Comparison of ENCODE assay signal across 20 cellular contexts in genomic region chr1:215932558-215932957, GRCh38.
A peak's percentile ranks its signal among the peaks of the same experiment; 100 is the strongest.
DNase-seq lines count a peak whose midpoint lies in the region; ATAC-seq lines count a peak whose summit lies in the region.
"Had no signal": no experiment of that assay in that cellular context is flagged by ENCODE, and none has a peak within 500 bp of the region (broad histone marks: within the 10 kb centered on the region; RNA-seq: fewer than 3 reads in every experiment).

No MANE protein-coding gene starts in this region.

- no peak overlapping the region for H3K4me3 ChIP-seq in GM23248
- H3K4me3 ChIP-seq in SK-N-MC, result no peak overlapping the region
- no peak overlapping the region for H3K4me3 ChIP-seq in mesendoderm (ENCODE audit: low read length)

- H2AFZ ChIP-seq in GM23248, result peak overlapping the region; percentile 25; the same call in 1 of the 2 replicates

- no peak overlapping the region for H3K23ac ChIP-seq in mesendoderm (ENCODE audit: low read length)

- peak; percentile 49 for ATAC-seq in left colon
- no peak for ATAC-seq in HG02852 (IDR thresholded peaks at IDR 0.05; ENCODE audit: unreplicated experiment)
- ATAC-seq in GM18867 (IDR thresholded peaks at IDR 0.05; ENCODE audit: unreplicated experiment), result no peak
- ATAC-seq: PC-3 had no signal

- H3K79me2 ChIP-seq in GM23248 (ENCODE audit: insufficient read depth) (no peaks in the 10 kb centered on the region), mesendoderm (ENCODE audit: control insufficient read depth, insufficient read depth, low read length) (no peaks in the 10 kb centered on the region)

- H3K4me1 ChIP-seq in GM23248 (ENCODE audit: insufficient read depth), result peaks cover 10% of the 10 kb centered on the region
- no peaks in the 10 kb centered on the region for H3K4me1 ChIP-seq in mesendoderm (ENCODE audit: control insufficient read depth, low read depth, low read length)

- H2AK5ac ChIP-seq in mesendoderm (ENCODE audit: low read length), result no peak overlapping the region

- H3K36me3 ChIP-seq in GM23248 (ENCODE audit: low read depth), result no peaks in the 10 kb centered on the region
- H3K36me3 ChIP-seq in SK-N-MC (ENCODE audit: insufficient read depth, low read length), result no peaks in the 10 kb centered on the region
- no peaks in the 10 kb centered on the region for H3K36me3 ChIP-seq in mesendoderm (ENCODE audit: control insufficient read depth, insufficient read depth, low read length)

- H4K8ac ChIP-seq in mesendoderm (ENCODE audit: low read depth, low read length), result no peak overlapping the region

- no peak overlapping the region for H3K4ac ChIP-seq in mesendoderm (ENCODE audit: low read depth, low read length)

- H2BK120ac ChIP-seq in mesendoderm (ENCODE audit: low read depth, low read length), result no peak overlapping the region

- H3K9me3 ChIP-seq in GM23248 (ENCODE audit: low read depth), result no peaks in the 10 kb centered on the region
- no peaks in the 10 kb centered on the region for H3K9me3 ChIP-seq in SK-N-MC (ENCODE audit: low read depth, low read length)

- H3K27me3 ChIP-seq in GM23248 (replicated peaks; ENCODE audit: insufficient read depth), result peaks cover 14% of the 10 kb centered on the region; the same call in 1 of the 2 replicates
- no peaks in the 10 kb centered on the region for H3K27me3 ChIP-seq in mesendoderm (ENCODE audit: insufficient read depth, low read length, poor library complexity)

- WGBS in GM23248 (ENCODE audit: low coverage in 1 of 2, low lambda C conversion rate in 2 of 2, missing lambda C conversion rate in 2 of 2), 2 experiments, result 73 to 74% methylated on average over 3 of the region's 3 CpGs
- WGBS in mesendoderm (ENCODE audit: extremely low coverage, insufficient coverage, low lambda C conversion rate), result no CpG with 5 or more reads among the region's 3 CpGs

- H3K9me2 ChIP-seq in GM23248 (ENCODE audit: insufficient read depth), result no peaks in the 10 kb centered on the region

- H2BK15ac ChIP-seq in mesendoderm (replicated peaks; ENCODE audit: low read depth), result no peak overlapping the region

- H3K27ac ChIP-seq in GM23248, result no peak overlapping the region
- no peak overlapping the region for H3K27ac ChIP-seq in SK-N-MC
- H3K27ac ChIP-seq in mesendoderm (ENCODE audit: low read depth, low read length), result no peak overlapping the region
- H3K27ac ChIP-seq: KMS-11 had no signal

- no peaks in the 10 kb centered on the region for H4K20me1 ChIP-seq in GM23248 (ENCODE audit: insufficient read depth)

- H3F3A ChIP-seq in GM23248 (ENCODE audit: insufficient read depth), result no peaks in the 10 kb centered on the region

- H2BK5ac ChIP-seq in mesendoderm (ENCODE audit: low read length), result no peak overlapping the region

- in situ Hi-C loops in GM23248 (cut with MboI), result no loop called here

- intact Hi-C loops in left colon (cut with DNase I, micrococcal nuclease), result no loop called here

- H3K9ac ChIP-seq in GM23248 (no peak overlapping the region), SK-N-MC (ENCODE audit: insufficient read length) (no peak overlapping the region), mesendoderm (ENCODE audit: low read length) (no peak overlapping the region)
- H3K9ac ChIP-seq: KMS-11 had no signal

- H3K18ac ChIP-seq in mesendoderm (ENCODE audit: low read length), result no peak overlapping the region

- H3K4me2 ChIP-seq in GM23248 (ENCODE audit: unreplicated experiment) (no peak overlapping the region), mesendoderm (ENCODE audit: low read length) (no peak overlapping the region)
- H3K4me2 ChIP-seq: KMS-11 had no signal

- no peak overlapping the region for H3K56ac ChIP-seq in mesendoderm (ENCODE audit: low read length)

- no peak overlapping the region for H4K5ac ChIP-seq in mesendoderm (ENCODE audit: low read length)

- no peaks in the 10 kb centered on the region for H3K79me1 ChIP-seq in mesendoderm (ENCODE audit: low read length)

- DNase-seq in GM23248 (no peak), SK-N-MC (ENCODE audit: low read depth, low spot score) (peak; percentile 14), left colon (no peak), mesendoderm (peak; percentile 50), NCI-H1694 (lab: John Stamatoyannopoulos, UW) (no peak), NCI-H187 (lab: John Stamatoyannopoulos, UW) (no peak)
- DNase-seq: C1 segment of cervical spinal cord; CD4-positive, alpha-beta memory T cell; H9; NCI-H1092; NCI-H1436; NCI-H1930; NCI-H446 treated with DMSO at 0.1 percent for 48 hours; NCI-H82; NK-92 treated with Interleukin-12 subunit alpha and Interleukin-12 subunit beta, amount 100 ng/mL, for 24 hours; PC-3; T-helper 1 cell had no signal

Comparison
In these comparisons a context has a peak if more than half of its experiments do, and no peak if none do; other contexts are left out.
1. DNase-seq: peak in SK-N-MC (single experiment) and mesendoderm (single experiment); none in GM23248 (single experiment), left colon (0 of 2), NCI-H1694 (single experiment) and NCI-H187 (0 of 2).